ENCODE assay signal across 8 cellular contexts in the genomic region with DNA sequence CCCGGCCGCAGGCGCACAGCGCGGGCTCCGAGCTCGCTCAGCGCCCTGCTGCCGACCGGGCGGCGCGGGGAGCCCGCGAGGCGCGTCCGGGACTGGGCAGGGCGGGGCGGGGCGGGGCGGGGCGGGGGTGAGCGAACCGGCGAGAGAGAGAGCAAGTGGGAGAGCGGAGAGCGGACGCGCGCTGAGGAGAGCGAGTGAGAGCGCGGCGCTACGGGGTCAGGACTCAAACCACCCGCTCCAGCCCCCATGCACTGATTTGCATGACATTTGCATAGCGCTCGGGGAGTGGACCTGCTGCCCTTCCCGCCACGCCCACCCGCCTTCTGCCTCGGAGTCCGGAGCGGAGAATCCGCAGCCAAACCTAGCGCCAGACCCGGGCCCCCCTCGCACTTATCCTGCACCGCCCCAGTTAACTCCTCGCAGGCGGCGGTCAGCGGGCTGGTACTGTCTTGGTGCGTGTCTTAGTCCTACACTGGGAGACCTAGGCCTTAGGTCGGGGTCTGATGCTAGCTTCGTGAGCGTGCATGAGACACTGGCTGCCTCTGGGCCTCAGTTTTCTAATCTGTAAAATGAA. TPM values are rescaled to one million over a fixed set of nuclear protein-coding genes. Genes with fewer than 3 reads are reported as not detected.
DNase-seq lines count a peak whose midpoint lies in the region; ATAC-seq and TF ChIP-seq lines count a peak whose summit lies in the region.

A gene with protein sequence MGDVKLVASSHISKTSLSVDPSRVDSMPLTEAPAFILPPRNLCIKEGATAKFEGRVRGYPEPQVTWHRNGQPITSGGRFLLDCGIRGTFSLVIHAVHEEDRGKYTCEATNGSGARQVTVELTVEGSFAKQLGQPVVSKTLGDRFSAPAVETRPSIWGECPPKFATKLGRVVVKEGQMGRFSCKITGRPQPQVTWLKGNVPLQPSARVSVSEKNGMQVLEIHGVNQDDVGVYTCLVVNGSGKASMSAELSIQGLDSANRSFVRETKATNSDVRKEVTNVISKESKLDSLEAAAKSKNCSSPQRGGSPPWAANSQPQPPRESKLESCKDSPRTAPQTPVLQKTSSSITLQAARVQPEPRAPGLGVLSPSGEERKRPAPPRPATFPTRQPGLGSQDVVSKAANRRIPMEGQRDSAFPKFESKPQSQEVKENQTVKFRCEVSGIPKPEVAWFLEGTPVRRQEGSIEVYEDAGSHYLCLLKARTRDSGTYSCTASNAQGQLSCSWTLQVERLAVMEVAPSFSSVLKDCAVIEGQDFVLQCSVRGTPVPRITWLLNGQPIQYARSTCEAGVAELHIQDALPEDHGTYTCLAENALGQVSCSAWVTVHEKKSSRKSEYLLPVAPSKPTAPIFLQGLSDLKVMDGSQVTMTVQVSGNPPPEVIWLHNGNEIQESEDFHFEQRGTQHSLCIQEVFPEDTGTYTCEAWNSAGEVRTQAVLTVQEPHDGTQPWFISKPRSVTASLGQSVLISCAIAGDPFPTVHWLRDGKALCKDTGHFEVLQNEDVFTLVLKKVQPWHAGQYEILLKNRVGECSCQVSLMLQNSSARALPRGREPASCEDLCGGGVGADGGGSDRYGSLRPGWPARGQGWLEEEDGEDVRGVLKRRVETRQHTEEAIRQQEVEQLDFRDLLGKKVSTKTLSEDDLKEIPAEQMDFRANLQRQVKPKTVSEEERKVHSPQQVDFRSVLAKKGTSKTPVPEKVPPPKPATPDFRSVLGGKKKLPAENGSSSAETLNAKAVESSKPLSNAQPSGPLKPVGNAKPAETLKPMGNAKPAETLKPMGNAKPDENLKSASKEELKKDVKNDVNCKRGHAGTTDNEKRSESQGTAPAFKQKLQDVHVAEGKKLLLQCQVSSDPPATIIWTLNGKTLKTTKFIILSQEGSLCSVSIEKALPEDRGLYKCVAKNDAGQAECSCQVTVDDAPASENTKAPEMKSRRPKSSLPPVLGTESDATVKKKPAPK (N-terminal part only) (minus strand): TSS at position 75 of the 574 bp plus-strand sequence. CDS start 90,491 bp downstream, outside the sequence.

- peak within 1 kb of the TSS; percentile 63 to 70 for H3K4me3 ChIP-seq in gastroesophageal sphincter

- no peaks in the 10 kb centered on the region for H3K9me3 Mint-ChIP-seq in activated T-cell treated with anti-CD3 and anti-CD28 coated beads, Interleukin-2, amount 50 U/mL, for 4 hours
- peaks cover 10% of the 10 kb centered on the region for H3K9me3 Mint-ChIP-seq in neural crest cell

- no peaks in the 10 kb centered on the region for H3K36me3 Mint-ChIP-seq in activated T-cell treated with anti-CD3 and anti-CD28 coated beads, Interleukin-2, amount 50 U/mL, for 4 hours (ENCODE audit: insufficient read depth)
- H3K36me3 Mint-ChIP-seq in neural crest cell (ENCODE audit: low read depth), result no peaks in the 10 kb centered on the region

- H3K36me3 ChIP-seq in gastroesophageal sphincter, result no peaks in the 10 kb centered on the region

- H3K4me1 Mint-ChIP-seq in activated T-cell treated with anti-CD3 and anti-CD28 coated beads, Interleukin-2, amount 50 U/mL, for 4 hours (ENCODE audit: low read depth), result peaks cover 13% of the 10 kb centered on the region
- H3K4me1 Mint-ChIP-seq in neural crest cell, result peaks cover 20% of the 10 kb centered on the region

- H3K4me3 Mint-ChIP-seq in activated T-cell treated with anti-CD3 and anti-CD28 coated beads, Interleukin-2, amount 50 U/mL, for 4 hours, result peak within 1 kb of the TSS; percentile 58
- peak within 1 kb of the TSS; percentile 92 for H3K4me3 Mint-ChIP-seq in neural crest cell

- DNase-seq in activated CD8-positive, alpha-beta memory T cell treated with anti-CD3 and anti-CD28 coated beads for 24 hours, result peak; percentile 65
- DNase-seq in activated CD8-positive, alpha-beta memory T cell treated with anti-CD3 and anti-CD28 coated beads, Interleukin-2, amount 50 U/mL, for 4 hours, result no peak
- DNase-seq in NCI-H345 treated with DMSO at 0.1 percent for 48 hours (lab: John Stamatoyannopoulos, UW; ENCODE audit: unreplicated experiment), result peak; percentile 28
- DNase-seq in activated T-cell treated with anti-CD3 and anti-CD28 coated beads, Interleukin-2, amount 50 U/mL, for 4 hours, result no peak
- peak; percentile 80 for DNase-seq in neural crest cell (ENCODE audit: low read depth, low spot score)
- DNase-seq in ureter (ENCODE audit: low spot score), result peak; percentile 56

- no peak for TF ChIP-seq CTCF in gastroesophageal sphincter (IDR thresholded peaks at IDR 0.05)
- no peak for TF ChIP-seq CTCF in neural crest cell (conservative IDR thresholded peaks at IDR 0.05)

- TF ChIP-seq EP300 in gastroesophageal sphincter (IDR thresholded peaks at IDR 0.05), result no peak

- H3K27ac Mint-ChIP-seq in neural crest cell (ENCODE audit: unreplicated experiment), result no peak within 1 kb of the TSS

- H3K27me3 ChIP-seq in gastroesophageal sphincter, result no peaks in the 10 kb centered on the region

- TF ChIP-seq POLR2A in gastroesophageal sphincter (IDR thresholded peaks at IDR 0.05), result no peak

- 0 to 20% methylated on average over 1 to 4 of the region's 58 CpGs for WGBS in gastroesophageal sphincter (ENCODE audit: low coverage in 1 of 2), 2 donors

- peak; percentile 83 for ATAC-seq in HG03025 (IDR thresholded peaks at IDR 0.05; ENCODE audit: low FRiP score, unreplicated experiment)
- ATAC-seq in activated T-cell treated with anti-CD3 and anti-CD28 coated beads, Interleukin-2, amount 50 U/mL, for 4 hours, result peak; percentile 85 to 87
- peak; percentile 92 for ATAC-seq in gastroesophageal sphincter

- peak within 1 kb of the TSS in 3 of 4 donors; percentile 69 to 83 (median 76) for H3K27ac ChIP-seq in gastroesophageal sphincter

- peaks cover 53% of the 10 kb centered on the region for H3K27me3 Mint-ChIP-seq in activated T-cell treated with anti-CD3 and anti-CD28 coated beads, Interleukin-2, amount 50 U/mL, for 4 hours (ENCODE audit: low read depth)
- H3K27me3 Mint-ChIP-seq in neural crest cell (ENCODE audit: low read depth), result peaks cover 38% of the 10 kb centered on the region

- H3K9me3 ChIP-seq in gastroesophageal sphincter, result no peaks in the 10 kb centered on the region

- H3K4me1 ChIP-seq in gastroesophageal sphincter, result peaks cover 0 to 22% (median 0%) of the 10 kb centered on the region in 3 donors

RNA-seq across cellular contexts. Expression of the gene that starts here (rescaled TPM):
- total RNA-seq in activated T-cell treated with anti-CD3 and anti-CD28 coated beads, Interleukin-2, amount 50 U/mL, for 4 hours, result under 1 TPM; 0.60 to 0.92 (median 0.68) TPM
- total RNA-seq in gastroesophageal sphincter, result 1,000 to 10,000 TPM; 1,558 to 2,522 (median 2,261) TPM
- total RNA-seq in neural crest cell, result 19.9 and 20.1 TPM in 2 replicates
- total RNA-seq in ureter, result 942 TPM

Comparison
In these comparisons a context has a peak if more than half of its experiments do, and no peak if none do; other contexts are left out.
1. RNA of the gene that starts here (total RNA-seq): 1,558 to 2,522 TPM in gastroesophageal sphincter and 942 TPM in ureter (single experiment); 19.9 to 20.1 TPM in neural crest cell and 0.60 to 0.92 TPM in activated T-cell treated with anti-CD3 and anti-CD28 coated beads, Interleukin-2, amount 50 U/mL, for 4 hours; every median in the first group is over 10 times any median in the second.
2. DNase-seq: peak in activated CD8-positive, alpha-beta memory T cell treated with anti-CD3 and anti-CD28 coated beads for 24 hours (single experiment), NCI-H345 treated with DMSO at 0.1 percent for 48 hours (single experiment), neural crest cell (single experiment) and ureter (single experiment); none in activated CD8-positive, alpha-beta memory T cell treated with anti-CD3 and anti-CD28 coated beads, Interleukin-2, amount 50 U/mL, for 4 hours (single experiment) and activated T-cell treated with anti-CD3 and anti-CD28 coated beads, Interleukin-2, amount 50 U/mL, for 4 hours (single experiment).
3. Peak in ATAC-seq in activated T-cell treated with anti-CD3 and anti-CD28 coated beads, Interleukin-2, amount 50 U/mL, for 4 hours; RNA of the gene not detected or under 1 TPM.
4. Peak in every context shown above with its lines, with median percentiles within 50 percentile points of each other: ATAC-seq.